15 cellular contexts compared by ENCODE assay signal in genomic region chr14:104372390-104373054, GRCh38.
DNase-seq lines count a peak whose midpoint lies in the region; ATAC-seq and TF ChIP-seq lines count a peak whose summit lies in the region.
"Had no signal": no experiment of that assay in that cellular context is flagged by ENCODE, and none has a peak within 500 bp of the region (broad histone marks: within the 10 kb centered on the region; RNA-seq: fewer than 3 reads in every experiment).

No MANE protein-coding gene starts in this region.

- H3K4ac ChIP-seq in neuronal stem cell (ENCODE audit: low read length) = no peak overlapping the region

- no peak for TF ChIP-seq CTCF in left ventricle myocardium inferior (IDR thresholded peaks at IDR 0.05; ENCODE audit: borderline replicate concordance)

- no peaks in the 10 kb centered on the region for H3K79me1 ChIP-seq in neuronal stem cell (ENCODE audit: low read depth, low read length)

- intact Hi-C loops in Right ventricle myocardium superior (cut with DNase I) (loop anchor here (10.0 kb wide), 2 partner anchors 182 to 228 kb away; no protein-coding TSS in a partner anchor), left ventricle myocardium inferior (cut with micrococcal nuclease) (no loop called here), left cardiac atrium (cut with DNase I) (loop anchor here in 1 of 2 donors (10.0 kb wide), 1 partner anchor 228 kb away; no protein-coding TSS in a partner anchor)

- peak overlapping the region; percentile 24 for H2BK15ac ChIP-seq in neuronal stem cell (ENCODE audit: low read length)

- no peak overlapping the region for H3K23ac ChIP-seq in neuronal stem cell (ENCODE audit: low read depth, low read length, poor library complexity)

- H3K27me3 ChIP-seq in left ventricle myocardium inferior (ENCODE audit: low read depth) (peaks cover 73% of the 10 kb centered on the region), neuronal stem cell (ENCODE audit: control insufficient read depth in 3 of 3, insufficient read depth in 3 of 3, low read depth in 1 of 3, low read length in 3 of 3) (peaks cover 0 to 17% (median 0%) of the 10 kb centered on the region in 3 experiments)

- H3K9ac ChIP-seq in neuronal stem cell (ENCODE audit: low read depth, low read length, poor library complexity) = peak overlapping the region; percentile 72

- H2BK5ac ChIP-seq in neuronal stem cell (ENCODE audit: low read length) = no peak overlapping the region

- H2AK5ac ChIP-seq in neuronal stem cell (ENCODE audit: low read depth, low read length) = peak overlapping the region; percentile 8

- H3K36me3 ChIP-seq in left ventricle myocardium inferior (no peaks in the 10 kb centered on the region), neuronal stem cell (replicated peaks in 1 of 2; ENCODE audit: control insufficient read depth in 2 of 2, insufficient read depth in 2 of 2, low read length in 2 of 2) (no peaks in the 10 kb centered on the region)

- H4K91ac ChIP-seq in neuronal stem cell (ENCODE audit: low read depth, low read length, poor library complexity) = no peak overlapping the region

- no peak overlapping the region for H3K27ac ChIP-seq in left ventricle myocardium inferior (replicated peaks)
- H3K27ac ChIP-seq in neuronal stem cell (replicated peaks; ENCODE audit: low read length) = no peak overlapping the region
- H3K27ac ChIP-seq: SK-N-MC had no signal

- ATAC-seq in Right ventricle myocardium superior (ENCODE audit: poor library complexity) (no peak), left cardiac atrium (no peak), GM19351 (IDR thresholded peaks at IDR 0.05; ENCODE audit: unreplicated experiment) (no peak)
- ATAC-seq: HCT116 had no signal

- H3K18ac ChIP-seq in neuronal stem cell (ENCODE audit: low read length) = peak overlapping the region; percentile 35

- H3K14ac ChIP-seq in neuronal stem cell (ENCODE audit: low read length) = peak overlapping the region; percentile 84

- no CpG with 5 or more reads among the region's 16 CpGs for WGBS in neuronal stem cell (ENCODE audit: extremely low coverage in 2 of 2, insufficient read length in 2 of 2, insufficient replicate concordance in 1 of 2), 2 donors

- H3K4me1 ChIP-seq in left ventricle myocardium inferior = no peaks in the 10 kb centered on the region
- peaks cover 0 to 7% of the 10 kb centered on the region in 2 donors for H3K4me1 ChIP-seq in neuronal stem cell (ENCODE audit: control insufficient read depth in 2 of 2, insufficient read depth in 1 of 2, low read depth in 1 of 2, low read length in 2 of 2)

- H2BK12ac ChIP-seq in neuronal stem cell (ENCODE audit: low read length) = peak overlapping the region; percentile 33

- DNase-seq in Right ventricle myocardium superior (peak; percentile 11), left ventricle myocardium inferior (no peak), NCI-H69 (lab: John Stamatoyannopoulos, UW) (peak; percentile 56), left cardiac atrium (peak; percentile 8), neuronal stem cell (ENCODE audit: low spot score) (no peak), hepatic stellate cell (ENCODE audit: low spot score) (no peak)
- DNase-seq in effector CD8-positive, alpha-beta T cell (lab: John Stamatoyannopoulos, UW) = no peak
- DNase-seq: CD4-positive, CD25-positive, alpha-beta regulatory T cell; GOT3; NCI-H1694; NCI-H2171; SHP77 treated with DMSO at 0.1 percent for 48 hours had no signal

- no peaks in the 10 kb centered on the region for H3K9me3 ChIP-seq in left ventricle myocardium inferior (replicated peaks)
- H3K9me3 ChIP-seq in neuronal stem cell (replicated peaks in 1 of 2; ENCODE audit: control insufficient read depth in 2 of 2, insufficient read depth in 1 of 2, low read depth in 1 of 2, low read length in 2 of 2) = peaks cover 0 to 3% of the 10 kb centered on the region in 2 donors

- no peak overlapping the region for H2AFZ ChIP-seq in neuronal stem cell (ENCODE audit: low read length)

- no peak overlapping the region for H3K4me2 ChIP-seq in neuronal stem cell (ENCODE audit: insufficient read depth, low read length, poor library complexity, severe bottlenecking)

- H2BK120ac ChIP-seq in neuronal stem cell (ENCODE audit: low read depth, low read length) = no peak overlapping the region

- H3K4me3 ChIP-seq in left ventricle myocardium inferior = no peak overlapping the region
- H3K4me3 ChIP-seq in neuronal stem cell (ENCODE audit: low read length in 2 of 2) = no peak overlapping the region
- H3K4me3 ChIP-seq: SK-N-MC had no signal

- no peak overlapping the region for H4K8ac ChIP-seq in neuronal stem cell (ENCODE audit: low read depth, low read length)

Comparison
In these comparisons a context has a peak if more than half of its experiments do, and no peak if none do; other contexts are left out.
1. DNase-seq: peak in Right ventricle myocardium superior (single experiment), NCI-H69 (single experiment) and left cardiac atrium (single experiment); none in left ventricle myocardium inferior (single experiment), neuronal stem cell (single experiment), hepatic stellate cell (single experiment) and effector CD8-positive, alpha-beta T cell (single experiment).